Comparison of ENCODE assay signal across 2 cellular contexts in the genomic region with DNA sequence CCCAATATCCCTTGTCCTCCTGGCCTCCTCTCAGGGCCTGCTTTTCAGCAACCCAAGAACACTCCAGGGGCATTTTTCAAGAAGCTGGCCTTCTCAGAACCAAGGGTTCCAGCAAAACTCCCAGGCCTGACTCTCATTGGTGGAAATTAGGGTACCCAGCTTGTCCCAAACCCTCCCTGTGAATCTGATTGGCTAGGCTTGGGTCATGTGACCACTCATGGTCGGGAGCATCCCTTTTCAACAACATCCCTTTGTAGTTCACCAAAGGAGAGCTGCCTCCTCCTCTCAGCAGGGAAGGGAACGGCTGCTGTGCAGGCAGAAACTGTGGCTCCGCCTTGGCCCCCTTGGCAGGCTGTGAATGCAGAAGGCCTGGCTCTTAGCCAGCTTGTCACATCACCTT.
A peak's percentile ranks its signal among the peaks of the same experiment; 100 is the strongest.
TF ChIP-seq lines count a peak whose summit lies in the region.

No MANE protein-coding gene starts in this region.

TF ChIP-seq in HepG2, 621 proteins besides CTCF, POLR2A, EP300 and RAD21:
- TF ChIP-seq NFYB (CRISPR knock-in tag; IDR thresholded peaks at IDR 0.05) = peak; percentile 46
- TF ChIP-seq ZNF367 (CRISPR knock-in tag; IDR thresholded peaks at IDR 0.05; ENCODE audit: borderline replicate concordance) = no peak
- TF ChIP-seq MXD3 (CRISPR knock-in tag; IDR thresholded peaks at IDR 0.05) = no peak

TF ChIP-seq in WTC11, 78 proteins besides CTCF, POLR2A, EP300 and RAD21:
- TF ChIP-seq ETV6 (CRISPR knock-in tag; IDR thresholded peaks at IDR 0.05) (no peak), PREB (CRISPR knock-in tag; IDR thresholded peaks at IDR 0.05; ENCODE audit: borderline replicate concordance) (no peak), E2F5 (CRISPR knock-in tag; IDR thresholded peaks at IDR 0.05) (no peak), NFYB (CRISPR knock-in tag; conservative IDR thresholded peaks at IDR 0.05; ENCODE audit: low read depth) (peak; percentile 67), RORB (CRISPR knock-in tag; IDR thresholded peaks at IDR 0.05) (no peak), GABPB1 (CRISPR knock-in tag; IDR thresholded peaks at IDR 0.05) (no peak), MYBL2 (CRISPR knock-in tag; IDR thresholded peaks at IDR 0.05) (no peak), CREB1 (CRISPR knock-in tag; IDR thresholded peaks at IDR 0.05) (no peak), GRHL2 (CRISPR knock-in tag; IDR thresholded peaks at IDR 0.05; ENCODE audit: insufficient replicate concordance, severe bottlenecking) (no peak), FOXP1 (CRISPR knock-in tag; IDR thresholded peaks at IDR 0.05; ENCODE audit: borderline replicate concordance) (no peak)
- TF ChIP-seq, protein P1, sequence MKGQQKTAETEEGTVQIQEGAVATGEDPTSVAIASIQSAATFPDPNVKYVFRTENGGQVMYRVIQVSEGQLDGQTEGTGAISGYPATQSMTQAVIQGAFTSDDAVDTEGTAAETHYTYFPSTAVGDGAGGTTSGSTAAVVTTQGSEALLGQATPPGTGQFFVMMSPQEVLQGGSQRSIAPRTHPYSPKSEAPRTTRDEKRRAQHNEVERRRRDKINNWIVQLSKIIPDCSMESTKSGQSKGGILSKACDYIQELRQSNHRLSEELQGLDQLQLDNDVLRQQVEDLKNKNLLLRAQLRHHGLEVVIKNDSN (CRISPR knock-in tag; IDR thresholded peaks at IDR 0.05) = peak; percentile 74
- TF ChIP-seq, protein P2, sequence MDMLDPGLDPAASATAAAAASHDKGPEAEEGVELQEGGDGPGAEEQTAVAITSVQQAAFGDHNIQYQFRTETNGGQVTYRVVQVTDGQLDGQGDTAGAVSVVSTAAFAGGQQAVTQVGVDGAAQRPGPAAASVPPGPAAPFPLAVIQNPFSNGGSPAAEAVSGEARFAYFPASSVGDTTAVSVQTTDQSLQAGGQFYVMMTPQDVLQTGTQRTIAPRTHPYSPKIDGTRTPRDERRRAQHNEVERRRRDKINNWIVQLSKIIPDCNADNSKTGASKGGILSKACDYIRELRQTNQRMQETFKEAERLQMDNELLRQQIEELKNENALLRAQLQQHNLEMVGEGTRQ (CRISPR knock-in tag; IDR thresholded peaks at IDR 0.05) = peak; percentile 81
